ENCODE assay signal across 1 cellular context in the genomic region with DNA sequence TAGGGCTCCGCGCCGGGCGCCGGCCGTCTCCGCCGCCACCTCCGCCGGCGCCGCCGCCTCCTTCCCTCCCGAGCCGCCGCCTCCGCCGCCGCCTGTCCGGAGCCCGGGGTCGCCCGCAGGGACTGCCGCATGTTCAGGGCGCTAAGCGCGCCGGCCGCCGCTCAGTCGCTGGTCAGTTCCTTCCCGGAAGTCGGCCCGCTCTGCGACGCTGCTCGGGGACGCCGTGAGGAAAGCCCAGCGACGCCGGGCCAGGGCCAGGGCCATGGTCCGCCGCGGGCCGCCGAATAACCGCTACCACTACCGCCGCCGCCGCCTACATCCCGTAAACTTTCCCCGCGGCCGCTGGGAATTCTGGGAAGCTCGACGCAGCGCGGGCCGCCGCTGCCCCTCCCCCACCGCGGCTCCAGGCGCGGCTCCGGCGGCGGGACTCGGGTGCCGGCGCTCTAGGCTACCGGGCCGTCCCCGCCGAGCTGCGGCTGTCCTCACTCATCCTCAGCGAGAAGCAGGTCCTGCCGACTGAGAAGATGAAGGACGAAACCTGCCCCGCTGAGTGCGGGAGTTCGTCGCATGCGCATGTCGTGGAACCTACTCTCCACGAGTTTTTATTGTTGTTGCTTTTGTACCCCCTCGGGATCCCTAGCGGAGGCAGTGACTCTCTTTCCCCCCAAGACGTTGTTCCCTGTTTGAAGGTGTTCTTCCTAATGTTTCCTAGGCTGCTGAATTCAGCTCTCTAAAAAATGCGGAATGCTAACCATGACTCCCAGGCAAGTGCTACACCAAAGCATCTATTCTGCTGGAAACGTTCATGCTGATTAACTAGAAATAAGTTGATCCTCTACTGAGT.
TF ChIP-seq lines count a peak whose summit lies in the region.

A gene (minus strand): TSS at position 299 of the 844 bp plus-strand sequence. CDS start 339 bp downstream, outside the sequence.

TF ChIP-seq in HepG2, 621 proteins besides CTCF, POLR2A, EP300 and RAD21 (continued from another document and continues in another):
- TF ChIP-seq, protein P1, sequence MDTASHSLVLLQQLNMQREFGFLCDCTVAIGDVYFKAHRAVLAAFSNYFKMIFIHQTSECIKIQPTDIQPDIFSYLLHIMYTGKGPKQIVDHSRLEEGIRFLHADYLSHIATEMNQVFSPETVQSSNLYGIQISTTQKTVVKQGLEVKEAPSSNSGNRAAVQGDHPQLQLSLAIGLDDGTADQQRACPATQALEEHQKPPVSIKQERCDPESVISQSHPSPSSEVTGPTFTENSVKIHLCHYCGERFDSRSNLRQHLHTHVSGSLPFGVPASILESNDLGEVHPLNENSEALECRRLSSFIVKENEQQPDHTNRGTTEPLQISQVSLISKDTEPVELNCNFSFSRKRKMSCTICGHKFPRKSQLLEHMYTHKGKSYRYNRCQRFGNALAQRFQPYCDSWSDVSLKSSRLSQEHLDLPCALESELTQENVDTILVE (CRISPR knock-in tag; IDR thresholded peaks at IDR 0.05) = peak; percentile 85; the same call in 1 of the 2 replicates
- TF ChIP-seq PHF8 (CRISPR knock-in tag; IDR thresholded peaks at IDR 0.05) (peak; percentile 75), POLR2AphosphoS5 (IDR thresholded peaks at IDR 0.05; ENCODE audit: low read depth, low read length) (peak; percentile 98), ZNF143 (CRISPR knock-in tag; IDR thresholded peaks at IDR 0.05) (peak; percentile 88), GATAD1 (CRISPR knock-in tag; IDR thresholded peaks at IDR 0.05) (peak; percentile 52), BCL6 (CRISPR knock-in tag; IDR thresholded peaks at IDR 0.05) (peak; percentile 7; the same call in 1 of the 2 replicates), ZBTB38 (CRISPR knock-in tag; IDR thresholded peaks at IDR 0.05) (peak; percentile 45; the same call in 1 of the 2 replicates), ZNF709 (CRISPR knock-in tag; IDR thresholded peaks at IDR 0.05) (0 out of 2 replicates have a peak, but pooled peaks have one; percentile 59), ZNF251 (CRISPR knock-in tag; IDR thresholded peaks at IDR 0.05) (peak; percentile 70; the same call in 1 of the 2 replicates), ZNF335 (CRISPR knock-in tag; IDR thresholded peaks at IDR 0.05) (no peak), PHF20 (CRISPR knock-in tag; IDR thresholded peaks at IDR 0.05) (peak; percentile 44; the same call in 1 of the 2 replicates), KAT8 (CRISPR knock-in tag; IDR thresholded peaks at IDR 0.05) (peak; percentile 74; the same call in 1 of the 2 replicates), HMG20A (CRISPR knock-in tag; IDR thresholded peaks at IDR 0.05; ENCODE audit: borderline replicate concordance) (peak; percentile 21; the same call in 1 of the 2 replicates), ZNF670 (CRISPR knock-in tag; IDR thresholded peaks at IDR 0.05; ENCODE audit: borderline replicate concordance) (no peak; the same call in 1 of the 2 replicates), ERF (CRISPR knock-in tag; IDR thresholded peaks at IDR 0.05) (peak; percentile 54; the same call in 1 of the 2 replicates), ZNF891 (CRISPR knock-in tag; IDR thresholded peaks at IDR 0.05) (peak; percentile 69; the same call in 1 of the 2 replicates), SOX13 (IDR thresholded peaks at IDR 0.05) (0 out of 2 replicates have a peak, but pooled peaks have one; percentile 13), SOX13 (CRISPR knock-in tag; conservative IDR thresholded peaks at IDR 0.05 in 1 of 2, IDR thresholded peaks at IDR 0.05 in 1 of 2) (no peak; a peak in 1 of 4 replicates)
- TF ChIP-seq, protein P2, sequence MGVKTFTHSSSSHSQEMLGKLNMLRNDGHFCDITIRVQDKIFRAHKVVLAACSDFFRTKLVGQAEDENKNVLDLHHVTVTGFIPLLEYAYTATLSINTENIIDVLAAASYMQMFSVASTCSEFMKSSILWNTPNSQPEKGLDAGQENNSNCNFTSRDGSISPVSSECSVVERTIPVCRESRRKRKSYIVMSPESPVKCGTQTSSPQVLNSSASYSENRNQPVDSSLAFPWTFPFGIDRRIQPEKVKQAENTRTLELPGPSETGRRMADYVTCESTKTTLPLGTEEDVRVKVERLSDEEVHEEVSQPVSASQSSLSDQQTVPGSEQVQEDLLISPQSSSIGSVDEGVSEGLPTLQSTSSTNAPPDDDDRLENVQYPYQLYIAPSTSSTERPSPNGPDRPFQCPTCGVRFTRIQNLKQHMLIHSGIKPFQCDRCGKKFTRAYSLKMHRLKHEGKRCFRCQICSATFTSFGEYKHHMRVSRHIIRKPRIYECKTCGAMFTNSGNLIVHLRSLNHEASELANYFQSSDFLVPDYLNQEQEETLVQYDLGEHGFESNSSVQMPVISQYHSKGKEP (CRISPR knock-in tag; IDR thresholded peaks at IDR 0.05) = no peak
- TF ChIP-seq, protein P3, sequence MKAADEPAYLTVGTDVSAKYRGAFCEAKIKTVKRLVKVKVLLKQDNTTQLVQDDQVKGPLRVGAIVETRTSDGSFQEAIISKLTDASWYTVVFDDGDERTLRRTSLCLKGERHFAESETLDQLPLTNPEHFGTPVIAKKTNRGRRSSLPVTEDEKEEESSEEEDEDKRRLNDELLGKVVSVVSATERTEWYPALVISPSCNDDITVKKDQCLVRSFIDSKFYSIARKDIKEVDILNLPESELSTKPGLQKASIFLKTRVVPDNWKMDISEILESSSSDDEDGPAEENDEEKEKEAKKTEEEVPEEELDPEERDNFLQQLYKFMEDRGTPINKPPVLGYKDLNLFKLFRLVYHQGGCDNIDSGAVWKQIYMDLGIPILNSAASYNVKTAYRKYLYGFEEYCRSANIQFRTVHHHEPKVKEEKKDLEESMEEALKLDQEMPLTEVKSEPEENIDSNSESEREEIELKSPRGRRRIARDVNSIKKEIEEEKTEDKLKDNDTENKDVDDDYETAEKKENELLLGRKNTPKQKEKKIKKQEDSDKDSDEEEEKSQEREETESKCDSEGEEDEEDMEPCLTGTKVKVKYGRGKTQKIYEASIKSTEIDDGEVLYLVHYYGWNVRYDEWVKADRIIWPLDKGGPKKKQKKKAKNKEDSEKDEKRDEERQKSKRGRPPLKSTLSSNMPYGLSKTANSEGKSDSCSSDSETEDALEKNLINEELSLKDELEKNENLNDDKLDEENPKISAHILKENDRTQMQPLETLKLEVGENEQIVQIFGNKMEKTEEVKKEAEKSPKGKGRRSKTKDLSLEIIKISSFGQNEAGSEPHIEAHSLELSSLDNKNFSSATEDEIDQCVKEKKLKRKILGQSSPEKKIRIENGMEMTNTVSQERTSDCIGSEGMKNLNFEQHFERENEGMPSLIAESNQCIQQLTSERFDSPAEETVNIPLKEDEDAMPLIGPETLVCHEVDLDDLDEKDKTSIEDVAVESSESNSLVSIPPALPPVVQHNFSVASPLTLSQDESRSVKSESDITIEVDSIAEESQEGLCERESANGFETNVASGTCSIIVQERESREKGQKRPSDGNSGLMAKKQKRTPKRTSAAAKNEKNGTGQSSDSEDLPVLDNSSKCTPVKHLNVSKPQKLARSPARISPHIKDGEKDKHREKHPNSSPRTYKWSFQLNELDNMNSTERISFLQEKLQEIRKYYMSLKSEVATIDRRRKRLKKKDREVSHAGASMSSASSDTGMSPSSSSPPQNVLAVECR (CRISPR knock-in tag; IDR thresholded peaks at IDR 0.05; ENCODE audit: borderline replicate concordance) = peak; percentile 87; the same call in 1 of the 2 replicates
- TF ChIP-seq, protein P4, sequence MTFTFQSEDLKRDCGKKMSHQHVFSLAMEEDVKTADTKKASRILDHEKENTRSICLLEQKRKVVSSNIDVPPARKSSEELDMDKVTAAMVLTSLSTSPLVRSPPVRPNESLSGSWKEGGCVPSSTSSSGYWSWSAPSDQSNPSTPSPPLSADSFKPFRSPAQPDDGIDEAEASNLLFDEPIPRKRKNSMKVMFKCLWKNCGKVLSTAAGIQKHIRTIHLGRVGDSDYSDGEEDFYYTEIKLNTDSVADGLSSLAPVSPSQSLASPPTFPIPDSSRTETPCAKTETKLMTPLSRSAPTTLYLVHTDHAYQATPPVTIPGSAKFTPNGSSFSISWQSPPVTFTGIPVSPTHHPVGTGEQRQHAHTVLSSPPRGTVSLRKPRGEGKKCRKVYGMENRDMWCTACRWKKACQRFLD (CRISPR knock-in tag; IDR thresholded peaks at IDR 0.05; ENCODE audit: borderline replicate concordance) = peak; percentile 64; the same call in 1 of the 2 replicates
- TF ChIP-seq, protein P5, sequence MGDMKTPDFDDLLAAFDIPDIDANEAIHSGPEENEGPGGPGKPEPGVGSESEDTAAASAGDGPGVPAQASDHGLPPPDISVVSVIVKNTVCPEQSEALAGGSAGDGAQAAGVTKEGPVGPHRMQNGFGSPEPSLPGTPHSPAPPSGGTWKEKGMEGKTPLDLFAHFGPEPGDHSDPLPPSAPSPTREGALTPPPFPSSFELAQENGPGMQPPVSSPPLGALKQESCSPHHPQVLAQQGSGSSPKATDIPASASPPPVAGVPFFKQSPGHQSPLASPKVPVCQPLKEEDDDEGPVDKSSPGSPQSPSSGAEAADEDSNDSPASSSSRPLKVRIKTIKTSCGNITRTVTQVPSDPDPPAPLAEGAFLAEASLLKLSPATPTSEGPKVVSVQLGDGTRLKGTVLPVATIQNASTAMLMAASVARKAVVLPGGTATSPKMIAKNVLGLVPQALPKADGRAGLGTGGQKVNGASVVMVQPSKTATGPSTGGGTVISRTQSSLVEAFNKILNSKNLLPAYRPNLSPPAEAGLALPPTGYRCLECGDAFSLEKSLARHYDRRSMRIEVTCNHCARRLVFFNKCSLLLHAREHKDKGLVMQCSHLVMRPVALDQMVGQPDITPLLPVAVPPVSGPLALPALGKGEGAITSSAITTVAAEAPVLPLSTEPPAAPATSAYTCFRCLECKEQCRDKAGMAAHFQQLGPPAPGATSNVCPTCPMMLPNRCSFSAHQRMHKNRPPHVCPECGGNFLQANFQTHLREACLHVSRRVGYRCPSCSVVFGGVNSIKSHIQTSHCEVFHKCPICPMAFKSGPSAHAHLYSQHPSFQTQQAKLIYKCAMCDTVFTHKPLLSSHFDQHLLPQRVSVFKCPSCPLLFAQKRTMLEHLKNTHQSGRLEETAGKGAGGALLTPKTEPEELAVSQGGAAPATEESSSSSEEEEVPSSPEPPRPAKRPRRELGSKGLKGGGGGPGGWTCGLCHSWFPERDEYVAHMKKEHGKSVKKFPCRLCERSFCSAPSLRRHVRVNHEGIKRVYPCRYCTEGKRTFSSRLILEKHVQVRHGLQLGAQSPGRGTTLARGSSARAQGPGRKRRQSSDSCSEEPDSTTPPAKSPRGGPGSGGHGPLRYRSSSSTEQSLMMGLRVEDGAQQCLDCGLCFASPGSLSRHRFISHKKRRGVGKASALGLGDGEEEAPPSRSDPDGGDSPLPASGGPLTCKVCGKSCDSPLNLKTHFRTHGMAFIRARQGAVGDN (CRISPR knock-in tag; IDR thresholded peaks at IDR 0.05) = peak; percentile 95
- TF ChIP-seq, protein P6, sequence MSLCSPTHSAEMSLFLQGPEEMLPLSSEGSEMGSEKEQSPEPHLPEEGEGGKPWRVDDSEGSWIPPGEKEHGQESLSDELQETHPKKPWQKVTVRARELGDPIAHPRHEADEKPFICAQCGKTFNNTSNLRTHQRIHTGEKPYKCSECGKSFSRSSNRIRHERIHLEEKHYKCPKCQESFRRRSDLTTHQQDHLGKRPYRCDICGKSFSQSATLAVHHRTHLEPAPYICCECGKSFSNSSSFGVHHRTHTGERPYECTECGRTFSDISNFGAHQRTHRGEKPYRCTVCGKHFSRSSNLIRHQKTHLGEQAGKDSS (CRISPR knock-in tag; IDR thresholded peaks at IDR 0.05; ENCODE audit: borderline replicate concordance, low read depth) = 0 out of 2 replicates have a peak, but pooled peaks have one; percentile 47
- TF ChIP-seq, protein P7, sequence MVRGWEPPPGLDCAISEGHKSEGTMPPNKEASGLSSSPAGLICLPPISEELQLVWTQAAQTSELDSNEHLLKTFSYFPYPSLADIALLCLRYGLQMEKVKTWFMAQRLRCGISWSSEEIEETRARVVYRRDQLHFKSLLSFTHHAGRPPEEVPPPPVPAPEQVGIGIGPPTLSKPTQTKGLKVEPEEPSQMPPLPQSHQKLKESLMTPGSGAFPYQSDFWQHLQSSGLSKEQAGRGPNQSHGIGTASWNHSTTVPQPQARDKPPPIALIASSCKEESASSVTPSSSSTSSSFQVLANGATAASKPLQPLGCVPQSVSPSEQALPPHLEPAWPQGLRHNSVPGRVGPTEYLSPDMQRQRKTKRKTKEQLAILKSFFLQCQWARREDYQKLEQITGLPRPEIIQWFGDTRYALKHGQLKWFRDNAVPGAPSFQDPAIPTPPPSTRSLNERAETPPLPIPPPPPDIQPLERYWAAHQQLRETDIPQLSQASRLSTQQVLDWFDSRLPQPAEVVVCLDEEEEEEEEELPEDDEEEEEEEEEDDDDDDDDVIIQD (CRISPR knock-in tag; IDR thresholded peaks at IDR 0.05; ENCODE audit: low read depth) = no peak; the same call in 1 of the 2 replicates
- TF ChIP-seq, protein P8, sequence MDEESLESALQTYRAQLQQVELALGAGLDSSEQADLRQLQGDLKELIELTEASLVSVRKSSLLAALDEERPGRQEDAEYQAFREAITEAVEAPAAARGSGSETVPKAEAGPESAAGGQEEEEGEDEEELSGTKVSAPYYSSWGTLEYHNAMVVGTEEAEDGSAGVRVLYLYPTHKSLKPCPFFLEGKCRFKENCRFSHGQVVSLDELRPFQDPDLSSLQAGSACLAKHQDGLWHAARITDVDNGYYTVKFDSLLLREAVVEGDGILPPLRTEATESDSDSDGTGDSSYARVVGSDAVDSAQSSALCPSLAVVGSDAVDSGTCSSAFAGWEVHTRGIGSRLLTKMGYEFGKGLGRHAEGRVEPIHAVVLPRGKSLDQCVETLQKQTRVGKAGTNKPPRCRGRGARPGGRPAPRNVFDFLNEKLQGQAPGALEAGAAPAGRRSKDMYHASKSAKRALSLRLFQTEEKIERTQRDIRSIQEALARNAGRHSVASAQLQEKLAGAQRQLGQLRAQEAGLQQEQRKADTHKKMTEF (CRISPR knock-in tag; IDR thresholded peaks at IDR 0.05) = peak; percentile 90
